Comparison of ENCODE assay signal across 1 cellular context in the genomic region with DNA sequence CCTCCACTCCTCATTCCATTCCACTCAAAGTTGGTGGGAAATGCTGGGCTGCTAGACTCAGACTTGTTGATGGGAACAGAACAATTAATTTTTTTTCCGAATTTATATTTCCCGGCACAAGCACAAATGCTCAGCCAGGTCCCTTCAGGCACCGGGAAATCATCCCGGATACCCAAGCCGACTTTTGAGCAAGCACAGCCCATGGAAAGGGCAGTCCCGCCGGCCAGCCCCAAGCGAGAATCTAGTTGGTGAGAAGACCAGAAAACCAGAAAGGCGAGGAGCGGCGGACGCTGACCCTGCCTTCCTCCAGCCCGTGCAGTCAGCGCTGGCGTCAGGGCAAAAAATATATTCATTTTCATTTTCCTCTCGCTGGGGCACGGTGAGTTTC.
TF ChIP-seq lines count a peak whose summit lies in the region.

No MANE protein-coding gene starts in this region.

TF ChIP-seq in neural cell, 6 proteins besides CTCF, POLR2A, EP300 and RAD21:
- TF ChIP-seq EZH2 (IDR thresholded peaks at IDR 0.05; ENCODE audit: borderline replicate concordance, insufficient read depth, low read length, poor library complexity, severe bottlenecking) (no peak), MXI1 (conservative IDR thresholded peaks at IDR 0.05; ENCODE audit: poor library complexity, severe bottlenecking) (no peak), POLR2AphosphoS5 (IDR thresholded peaks at IDR 0.05) (no peak), TAF1 (IDR thresholded peaks at IDR 0.05; ENCODE audit: low read depth) (no peak), SMC3 (conservative IDR thresholded peaks at IDR 0.05; ENCODE audit: poor library complexity) (no peak)
- TF ChIP-seq, protein P1, sequence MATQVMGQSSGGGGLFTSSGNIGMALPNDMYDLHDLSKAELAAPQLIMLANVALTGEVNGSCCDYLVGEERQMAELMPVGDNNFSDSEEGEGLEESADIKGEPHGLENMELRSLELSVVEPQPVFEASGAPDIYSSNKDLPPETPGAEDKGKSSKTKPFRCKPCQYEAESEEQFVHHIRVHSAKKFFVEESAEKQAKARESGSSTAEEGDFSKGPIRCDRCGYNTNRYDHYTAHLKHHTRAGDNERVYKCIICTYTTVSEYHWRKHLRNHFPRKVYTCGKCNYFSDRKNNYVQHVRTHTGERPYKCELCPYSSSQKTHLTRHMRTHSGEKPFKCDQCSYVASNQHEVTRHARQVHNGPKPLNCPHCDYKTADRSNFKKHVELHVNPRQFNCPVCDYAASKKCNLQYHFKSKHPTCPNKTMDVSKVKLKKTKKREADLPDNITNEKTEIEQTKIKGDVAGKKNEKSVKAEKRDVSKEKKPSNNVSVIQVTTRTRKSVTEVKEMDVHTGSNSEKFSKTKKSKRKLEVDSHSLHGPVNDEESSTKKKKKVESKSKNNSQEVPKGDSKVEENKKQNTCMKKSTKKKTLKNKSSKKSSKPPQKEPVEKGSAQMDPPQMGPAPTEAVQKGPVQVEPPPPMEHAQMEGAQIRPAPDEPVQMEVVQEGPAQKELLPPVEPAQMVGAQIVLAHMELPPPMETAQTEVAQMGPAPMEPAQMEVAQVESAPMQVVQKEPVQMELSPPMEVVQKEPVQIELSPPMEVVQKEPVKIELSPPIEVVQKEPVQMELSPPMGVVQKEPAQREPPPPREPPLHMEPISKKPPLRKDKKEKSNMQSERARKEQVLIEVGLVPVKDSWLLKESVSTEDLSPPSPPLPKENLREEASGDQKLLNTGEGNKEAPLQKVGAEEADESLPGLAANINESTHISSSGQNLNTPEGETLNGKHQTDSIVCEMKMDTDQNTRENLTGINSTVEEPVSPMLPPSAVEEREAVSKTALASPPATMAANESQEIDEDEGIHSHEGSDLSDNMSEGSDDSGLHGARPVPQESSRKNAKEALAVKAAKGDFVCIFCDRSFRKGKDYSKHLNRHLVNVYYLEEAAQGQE (IDR thresholded peaks at IDR 0.05; ENCODE audit: borderline replicate concordance), result no peak
TF ChIP-seq in neural cell: peak in this region for 0.
